Comparison of ENCODE assay signal across 22 cellular contexts in the genomic region with DNA sequence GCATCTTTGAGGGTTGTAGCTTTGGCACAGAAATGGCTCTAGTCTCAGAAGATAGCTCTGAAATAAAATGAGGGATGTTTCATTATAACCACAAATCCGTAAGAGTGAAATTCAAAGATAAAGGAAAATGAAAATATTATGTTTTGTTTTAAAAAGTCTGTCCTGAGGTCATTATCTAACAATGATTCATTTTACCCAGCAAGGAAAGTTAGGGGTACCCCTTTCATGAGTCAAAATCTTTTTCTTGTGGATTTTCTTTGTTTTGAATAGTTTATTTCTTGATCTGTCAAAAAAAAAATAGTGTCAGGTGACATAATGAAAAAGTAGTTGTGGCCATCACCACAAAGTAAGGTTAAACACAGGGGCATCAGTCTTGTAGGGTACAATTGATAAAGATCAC.
"Had no signal": no experiment of that assay in that cellular context is flagged by ENCODE, and none has a peak within 500 bp of the region (broad histone marks: within the 10 kb centered on the region; RNA-seq: fewer than 3 reads in every experiment).

No MANE protein-coding gene starts in this region.

- H3K27ac ChIP-seq: adrenal gland, lower lobe of right lung, SJCRH30, suprapubic skin, transverse colon, uterus had no signal

- H3K4me1 ChIP-seq: adrenal gland, lower lobe of right lung, SJCRH30, suprapubic skin, transverse colon, uterus had no signal

- ATAC-seq: left colon, lower lobe of right lung had no signal

- DNase-seq: adrenal gland; cerebellar nuclear complex; cortex of kidney; erythroblast; foreskin melanocyte; glutamatergic neuron; hypothalamus; islet precursor cell; left colon; lower lobe of right lung; occipital lobe; SJCRH30; stimulated activated CD4-positive, alpha-beta T cell treated with anti-CD3 and anti-CD28 coated beads, Interleukin-12 subunit alpha, Interleukin-12 subunit beta, amount 100 ng/mL, for 4 hours; stimulated activated CD4-positive, alpha-beta T cell treated with anti-CD3 and anti-CD28 coated beads, Interleukin-1b, Interleukin-23, amount 100 ng/mL, for 48 hours; stimulated activated CD8-positive, alpha-beta memory T cell treated with anti-CD3 and anti-CD28 coated beads, Interleukin-4, amount 100 ng/mL, for 48 hours; stimulated activated naive CD4-positive, alpha-beta T cell treated with Interleukin-2 at 50 U/mL for 16 hours; transverse colon; uterus had no signal

- H3K4me3 ChIP-seq: adrenal gland, lower lobe of right lung, SJCRH30, suprapubic skin, transverse colon, uterus had no signal

- H3K27me3 ChIP-seq: adrenal gland, SJCRH30, suprapubic skin, transverse colon, uterus had no signal

- H3K9me3 ChIP-seq: adrenal gland, lower lobe of right lung, SJCRH30, suprapubic skin, transverse colon, uterus had no signal

- FAIRE-seq: bronchial epithelial cell, endometrium, TTC549 had no signal

- H3K36me3 ChIP-seq: adrenal gland, lower lobe of right lung, SJCRH30, suprapubic skin, transverse colon, uterus had no signal
